In the genomic region with DNA sequence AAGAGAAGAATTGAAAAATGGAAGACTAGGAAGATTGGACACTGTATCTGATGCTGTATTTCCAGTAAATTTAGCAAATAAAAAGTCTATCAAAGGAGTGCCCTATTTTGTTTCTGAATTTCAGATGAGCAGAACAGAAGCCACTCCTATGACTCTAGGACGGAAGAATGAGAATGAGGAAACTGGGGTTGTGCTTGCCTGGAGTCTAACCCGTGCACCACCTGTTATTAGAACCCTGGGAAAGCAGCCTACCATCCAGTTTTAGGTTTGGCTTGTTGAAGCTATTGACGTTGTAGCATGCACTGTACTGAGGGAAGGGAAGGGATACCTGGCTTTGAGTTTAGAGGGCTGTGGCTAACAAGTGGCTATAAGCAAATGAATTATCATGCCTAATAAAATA, we compare ENCODE assay signal across 1 cellular context.
TF ChIP-seq lines count a peak whose summit lies in the region.

No MANE protein-coding gene starts in this region.

TF ChIP-seq in GM12878, 131 proteins besides CTCF, POLR2A, EP300 and RAD21 (continued from another document):
- TF ChIP-seq CEBPZ (IDR thresholded peaks at IDR 0.05; ENCODE audit: low read depth, low read length): no peak
- TF ChIP-seq NR2C1 (IDR thresholded peaks at IDR 0.05): no peak
- TF ChIP-seq SREBF2 (IDR thresholded peaks at IDR 0.05; ENCODE audit: low read length): no peak
- TF ChIP-seq NFXL1 (IDR thresholded peaks at IDR 0.05; ENCODE audit: borderline replicate concordance): no peak
- no peak for TF ChIP-seq MYB (IDR thresholded peaks at IDR 0.05; ENCODE audit: borderline replicate concordance, low read depth, low read length)
- TF ChIP-seq, protein P1, sequence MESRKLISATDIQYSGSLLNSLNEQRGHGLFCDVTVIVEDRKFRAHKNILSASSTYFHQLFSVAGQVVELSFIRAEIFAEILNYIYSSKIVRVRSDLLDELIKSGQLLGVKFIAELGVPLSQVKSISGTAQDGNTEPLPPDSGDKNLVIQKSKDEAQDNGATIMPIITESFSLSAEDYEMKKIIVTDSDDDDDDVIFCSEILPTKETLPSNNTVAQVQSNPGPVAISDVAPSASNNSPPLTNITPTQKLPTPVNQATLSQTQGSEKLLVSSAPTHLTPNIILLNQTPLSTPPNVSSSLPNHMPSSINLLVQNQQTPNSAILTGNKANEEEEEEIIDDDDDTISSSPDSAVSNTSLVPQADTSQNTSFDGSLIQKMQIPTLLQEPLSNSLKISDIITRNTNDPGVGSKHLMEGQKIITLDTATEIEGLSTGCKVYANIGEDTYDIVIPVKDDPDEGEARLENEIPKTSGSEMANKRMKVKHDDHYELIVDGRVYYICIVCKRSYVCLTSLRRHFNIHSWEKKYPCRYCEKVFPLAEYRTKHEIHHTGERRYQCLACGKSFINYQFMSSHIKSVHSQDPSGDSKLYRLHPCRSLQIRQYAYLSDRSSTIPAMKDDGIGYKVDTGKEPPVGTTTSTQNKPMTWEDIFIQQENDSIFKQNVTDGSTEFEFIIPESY (IDR thresholded peaks at IDR 0.05): no peak
- no peak for TF ChIP-seq BHLHE40 (IDR thresholded peaks at IDR 0.05; ENCODE audit: borderline replicate concordance in 1 of 2, low read depth in 2 of 2, low read length in 1 of 2)
- no peak for TF ChIP-seq NBN (IDR thresholded peaks at IDR 0.05)
- TF ChIP-seq GATAD2B (conservative IDR thresholded peaks at IDR 0.05; ENCODE audit: low read depth): no peak
- no peak for TF ChIP-seq PBX3 (IDR thresholded peaks at IDR 0.05; ENCODE audit: insufficient replicate concordance, low read depth, low read length)
- TF ChIP-seq, protein P2, sequence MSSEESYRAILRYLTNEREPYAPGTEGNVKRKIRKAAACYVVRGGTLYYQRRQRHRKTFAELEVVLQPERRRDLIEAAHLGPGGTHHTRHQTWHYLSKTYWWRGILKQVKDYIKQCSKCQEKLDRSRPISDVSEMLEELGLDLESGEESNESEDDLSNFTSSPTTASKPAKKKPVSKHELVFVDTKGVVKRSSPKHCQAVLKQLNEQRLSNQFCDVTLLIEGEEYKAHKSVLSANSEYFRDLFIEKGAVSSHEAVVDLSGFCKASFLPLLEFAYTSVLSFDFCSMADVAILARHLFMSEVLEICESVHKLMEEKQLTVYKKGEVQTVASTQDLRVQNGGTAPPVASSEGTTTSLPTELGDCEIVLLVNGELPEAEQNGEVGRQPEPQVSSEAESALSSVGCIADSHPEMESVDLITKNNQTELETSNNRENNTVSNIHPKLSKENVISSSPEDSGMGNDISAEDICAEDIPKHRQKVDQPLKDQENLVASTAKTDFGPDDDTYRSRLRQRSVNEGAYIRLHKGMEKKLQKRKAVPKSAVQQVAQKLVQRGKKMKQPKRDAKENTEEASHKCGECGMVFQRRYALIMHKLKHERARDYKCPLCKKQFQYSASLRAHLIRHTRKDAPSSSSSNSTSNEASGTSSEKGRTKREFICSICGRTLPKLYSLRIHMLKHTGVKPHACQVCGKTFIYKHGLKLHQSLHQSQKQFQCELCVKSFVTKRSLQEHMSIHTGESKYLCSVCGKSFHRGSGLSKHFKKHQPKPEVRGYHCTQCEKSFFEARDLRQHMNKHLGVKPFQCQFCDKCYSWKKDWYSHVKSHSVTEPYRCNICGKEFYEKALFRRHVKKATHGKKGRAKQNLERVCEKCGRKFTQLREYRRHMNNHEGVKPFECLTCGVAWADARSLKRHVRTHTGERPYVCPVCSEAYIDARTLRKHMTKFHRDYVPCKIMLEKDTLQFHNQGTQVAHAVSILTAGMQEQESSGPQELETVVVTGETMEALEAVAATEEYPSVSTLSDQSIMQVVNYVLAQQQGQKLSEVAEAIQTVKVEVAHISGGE (CRISPR knock-in tag; IDR thresholded peaks at IDR 0.05): no peak
